25 cellular contexts compared by ENCODE assay signal in genomic region chr22:49161002-49161850, GRCh38.
"Had no signal": no experiment of that assay in that cellular context is flagged by ENCODE, and none has a peak within 500 bp of the region (broad histone marks: within the 10 kb centered on the region; RNA-seq: fewer than 3 reads in every experiment).

No MANE protein-coding gene starts in this region.

- FAIRE-seq: keratinocyte, urothelium cell line had no signal

- H3K9ac ChIP-seq: parathyroid adenoma had no signal

- H3K4me3 ChIP-seq: left lung, lower lobe of right lung, right atrium auricular region, right lobe of liver, smooth muscle cell, stomach, testis, thyroid gland, transverse colon, upper lobe of left lung had no signal

- H3K36me3 ChIP-seq: left lung, lower lobe of right lung, right atrium auricular region, right lobe of liver, stomach, thyroid gland, transverse colon, upper lobe of left lung had no signal

- H3K27ac ChIP-seq: left lung, lower lobe of right lung, parathyroid adenoma, right atrium auricular region, right lobe of liver, stomach, testis, thyroid gland, transverse colon, upper lobe of left lung had no signal

- H3K4me1 ChIP-seq: left lung, lower lobe of right lung, parathyroid adenoma, right atrium auricular region, right lobe of liver, stomach, testis, thyroid gland, transverse colon, upper lobe of left lung had no signal

- H3K9me3 ChIP-seq: left lung, lower lobe of right lung, right atrium auricular region, right lobe of liver, testis, thyroid gland, transverse colon, upper lobe of left lung had no signal

- H3K27me3 ChIP-seq: right lobe of liver, testis, thyroid gland, upper lobe of left lung had no signal

- ATAC-seq: left colon; left lung; lower lobe of right lung; right lobe of liver; stimulated activated naive B cell treated with anti-CD40 and anti-IgM and Interleukin-4, amounts not matched to agents 10 μg/mL and 1 μg/mL and 100 μg/mL, for 72 hours; stimulated activated naive CD8-positive, alpha-beta T cell treated with anti-CD3 and anti-CD28 coated beads, Interleukin-15, Interleukin-2, amounts not matched to agents 100 U/mL and 50 U/mL, for 24 hours had no signal

- DNase-seq: hippocampal formation; left colon; lower lobe of right lung; mammary epithelial cell; mesenchymal stem cell; naive B cell; nucleus accumbens; right lobe of liver; stimulated activated CD4-positive, alpha-beta T cell treated with anti-CD3 and anti-CD28 coated beads, Interleukin-12 subunit alpha, Interleukin-12 subunit beta, amount 100 ng/mL, for 4 hours; stimulated activated CD4-positive, alpha-beta T cell treated with anti-CD3 and anti-CD28 coated beads, Interleukin-15, amount 100 ng/mL, for 24 hours; stimulated activated CD4-positive, alpha-beta T cell treated with anti-CD3 and anti-CD28 coated beads, Interleukin-2, amount 100 ng/mL, for 24 hours; stimulated activated CD4-positive, alpha-beta T cell treated with anti-CD3 and anti-CD28 coated beads, Interleukin-4, amount 100 ng/mL, for 1 hour; stimulated activated naive B cell treated with anti-CD40 and anti-IgM and Interleukin-4, amounts not matched to agents 10 μg/mL and 1 μg/mL and 100 μg/mL, for 72 hours; stimulated activated naive CD8-positive, alpha-beta T cell treated with anti-CD3 and anti-CD28 coated beads, Interleukin-15, Interleukin-2, amounts not matched to agents 100 U/mL and 50 U/mL, for 24 hours; stomach; testis; thyroid gland; transverse colon; upper lobe of left lung had no signal
